20 cellular contexts compared by ENCODE assay signal in the genomic region with DNA sequence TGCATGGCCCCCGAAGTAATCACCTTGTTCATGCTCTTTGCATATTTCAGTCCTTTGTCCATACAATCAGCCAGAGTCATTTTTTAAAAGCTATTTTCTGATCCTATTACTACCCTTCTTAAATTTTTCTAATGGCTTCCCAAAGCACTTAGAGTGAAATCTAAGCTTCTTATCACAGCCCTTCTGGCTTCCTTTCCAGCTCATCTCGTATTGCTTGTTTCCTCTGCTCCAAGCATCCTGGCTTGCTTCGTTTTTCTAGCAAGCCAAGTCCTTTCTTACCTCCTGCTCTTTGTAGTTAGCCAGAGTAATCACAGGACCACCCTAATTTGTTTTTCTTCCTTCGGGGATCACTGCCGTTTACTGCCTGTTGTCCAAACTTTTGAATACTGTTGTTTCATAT.
"Had no signal": no experiment of that assay in that cellular context is flagged by ENCODE, and none has a peak within 500 bp of the region (broad histone marks: within the 10 kb centered on the region; RNA-seq: fewer than 3 reads in every experiment).

No MANE protein-coding gene starts in this region.

- H3K27ac ChIP-seq: HL-60, SJSA1, SK-N-MC had no signal

- H3K4me3 ChIP-seq: SJSA1, SK-N-MC had no signal

- H3K9me3 ChIP-seq: SJSA1 had no signal

- H3K4me1 ChIP-seq: SJSA1 had no signal

- FAIRE-seq: HTR-8/SVneo, RCC 7860 had no signal

- H3K36me3 ChIP-seq: SJSA1 had no signal

- H3K27me3 ChIP-seq: SJSA1 had no signal

- ATAC-seq: T-cell had no signal

- DNase-seq: KBM-7, MV-4-11, NCI-H1048, NCI-H1105, NCI-H1417, NCI-H1436 treated with DMSO at 0.1 percent for 48 hours, NCI-H1694, NCI-H187 treated with DMSO at 0.1 percent for 48 hours, NCI-H2029 treated with DMSO at 0.1 percent for 48 hours, NCI-H2227 treated with DMSO at 0.1 percent for 48 hours, NCI-H526, Right ventricle myocardium superior, RPMI8226, SIG-M5, T-cell had no signal
